In genomic region chr2:128317898-128318225, GRCh38 we compare ENCODE assay signal across 8 cellular contexts. TPM values are rescaled to one million over a fixed set of nuclear protein-coding genes. Genes with fewer than 3 reads are reported as not detected.
DNase-seq lines count a peak whose midpoint lies in the region; ATAC-seq and TF ChIP-seq lines count a peak whose summit lies in the region.
"Not testable (repeated sequence)": the region's sequence is repeated elsewhere in the genome, so short reads cannot be mapped to it uniquely, and the experiment has no call there.

No MANE protein-coding gene starts in this region.

- TF ChIP-seq CTCF in DND-41 (IDR thresholded peaks at IDR 0.05; ENCODE audit: borderline replicate concordance, extremely low read depth, low read length, poor library complexity, severe bottlenecking); OCI-LY1 (IDR thresholded peaks at IDR 0.05; ENCODE audit: low read length): not testable (repeated sequence)

- not testable (repeated sequence) for H3K9me2 ChIP-seq in OCI-LY1 (ENCODE audit: low read depth, low read length)

- peaks cover 48% of the 10 kb centered on the region for H3K36me3 ChIP-seq in DND-41 (ENCODE audit: insufficient read depth, low read length)
- H3K36me3 ChIP-seq in OCI-LY1 (ENCODE audit: insufficient read depth, low read length); endocrine pancreas (ENCODE audit: control insufficient read depth, insufficient read depth, low read length); thymus (ENCODE audit: control insufficient read depth, insufficient read depth): not testable (repeated sequence)
- H3K36me3 ChIP-seq in neuron (ENCODE audit: insufficient read depth, low read length), result peaks cover 27% of the 10 kb centered on the region

- H3K4me2 ChIP-seq in DND-41 (ENCODE audit: insufficient read depth, low read length) (peak overlapping the region; percentile 88), OCI-LY1 (ENCODE audit: low read length) (peak overlapping the region; percentile 97)

- peaks cover 51% of the 10 kb centered on the region for H4K20me1 ChIP-seq in DND-41 (ENCODE audit: insufficient read depth, low read length)
- H4K20me1 ChIP-seq in OCI-LY1 (ENCODE audit: insufficient read depth, low read length), result not testable (repeated sequence)

- ATAC-seq in DND-41 (ENCODE audit: insufficient read depth, low read depth), result peak; percentile 3; the same call in 1 of the 3 replicates
- ATAC-seq in HG02588 (IDR thresholded peaks at IDR 0.05; ENCODE audit: unreplicated experiment), result peak; percentile 1

- H3K79me2 ChIP-seq in DND-41 (ENCODE audit: insufficient read depth, low read length), result peaks cover 57% of the 10 kb centered on the region
- not testable (repeated sequence) for H3K79me2 ChIP-seq in OCI-LY1 (ENCODE audit: insufficient read depth, low read length)

- not testable (repeated sequence) for H3K9me3 Mint-ChIP-seq in activated naive CD4-positive, alpha-beta T cell treated with anti-CD3 and anti-CD28 coated beads for 36 hours; immature natural killer cell

- not testable (repeated sequence) for H3K9me3 ChIP-seq in DND-41 (ENCODE audit: insufficient read depth, low read length, severe bottlenecking); OCI-LY1 (ENCODE audit: low read length); endocrine pancreas (ENCODE audit: control insufficient read depth, low read length); neuron (ENCODE audit: low read length); thymus (ENCODE audit: control insufficient read depth)

- H3K4me3 Mint-ChIP-seq in activated naive CD4-positive, alpha-beta T cell treated with anti-CD3 and anti-CD28 coated beads for 36 hours, result peak overlapping the region; percentile 85
- peak overlapping the region; percentile 81 to 90 (median 89) for H3K4me3 Mint-ChIP-seq in immature natural killer cell

- not testable (repeated sequence) for H3K27me3 ChIP-seq in DND-41 (ENCODE audit: insufficient read depth, low read length, poor library complexity); OCI-LY1 (ENCODE audit: insufficient read depth, low read length); endocrine pancreas (ENCODE audit: control insufficient read depth, insufficient read depth, low read length); neuron (ENCODE audit: insufficient read depth, low read length); thymus (ENCODE audit: control insufficient read depth, insufficient read depth)

- peaks cover 86% of the 10 kb centered on the region for H3K4me1 ChIP-seq in DND-41 (ENCODE audit: insufficient read depth, low read length)
- peaks cover 21% of the 10 kb centered on the region for H3K4me1 ChIP-seq in OCI-LY1 (ENCODE audit: insufficient read depth, low read length, severe bottlenecking)
- H3K4me1 ChIP-seq in endocrine pancreas (ENCODE audit: control insufficient read depth, insufficient read depth, low read length), result not testable (repeated sequence)
- H3K4me1 ChIP-seq in neuron (ENCODE audit: insufficient read depth, low read length), result peaks cover 57% of the 10 kb centered on the region
- peaks cover 48% of the 10 kb centered on the region for H3K4me1 ChIP-seq in thymus (ENCODE audit: control insufficient read depth, insufficient read depth, low read length)

- peak overlapping the region; percentile 59 for H3K27ac ChIP-seq in DND-41 (ENCODE audit: low read length)
- H3K27ac ChIP-seq in OCI-LY1 (ENCODE audit: low read depth, low read length, poor library complexity, severe bottlenecking); thymus (ENCODE audit: low read depth): not testable (repeated sequence)

- not testable (repeated sequence) for DNase-seq in DND-41; activated naive CD4-positive, alpha-beta T cell treated with anti-CD3 and anti-CD28 coated beads for 36 hours
- DNase-seq in immature natural killer cell, result peak in 1 of 3 donors; percentile 19

- not testable (repeated sequence) for H3K27me3 Mint-ChIP-seq in activated naive CD4-positive, alpha-beta T cell treated with anti-CD3 and anti-CD28 coated beads for 36 hours (ENCODE audit: low read depth); immature natural killer cell (ENCODE audit: low read depth in 3 of 3)

- not testable (repeated sequence) for H3K36me3 Mint-ChIP-seq in activated naive CD4-positive, alpha-beta T cell treated with anti-CD3 and anti-CD28 coated beads for 36 hours (ENCODE audit: low read depth); immature natural killer cell

- not testable (repeated sequence) for H2AFZ ChIP-seq in DND-41 (ENCODE audit: low read depth, low read length); OCI-LY1 (ENCODE audit: low read length); neuron (ENCODE audit: low read depth, low read length)

- H3K4me1 Mint-ChIP-seq in activated naive CD4-positive, alpha-beta T cell treated with anti-CD3 and anti-CD28 coated beads for 36 hours (ENCODE audit: low read depth), result peaks cover 44% of the 10 kb centered on the region
- H3K4me1 Mint-ChIP-seq in immature natural killer cell, result peaks cover 46 to 55% of the 10 kb centered on the region in 2 donors

- H3K4me3 ChIP-seq in DND-41 (ENCODE audit: low read depth in 1 of 2, low read length in 2 of 2) (peak overlapping the region; percentile 98 to 99; a peak in 3 of 4 replicates), OCI-LY1 (ENCODE audit: low read depth, low read length, poor library complexity, severe bottlenecking) (peak overlapping the region; percentile 68), neuron (ENCODE audit: low read length) (peak overlapping the region; percentile 98), thymus (ENCODE audit: low read length) (peak overlapping the region; percentile 58)
- H3K4me3 ChIP-seq in endocrine pancreas (ENCODE audit: control insufficient read depth, insufficient read depth, low read length), result not testable (repeated sequence)

- H3K9ac ChIP-seq in DND-41 (ENCODE audit: low read depth, low read length) (peak overlapping the region; percentile 88), OCI-LY1 (ENCODE audit: low read length) (peak overlapping the region; percentile 34; the same call in 1 of the 2 replicates), endocrine pancreas (ENCODE audit: control insufficient read depth, insufficient read depth, low read length) (peak overlapping the region; percentile 26)

- intact Hi-C loops in activated naive CD4-positive, alpha-beta T cell treated with anti-CD3 and anti-CD28 coated beads for 36 hours (cut with micrococcal nuclease), result loop anchor here (2.0 to 10.0 kb wide), 8 partner anchors 86 to 1557 kb away; partner anchors contain the start of genes POLR2D, SFT2D3 and UGGT1

- CTCF ChIA-PET in activated naive CD4-positive, alpha-beta T cell treated with anti-CD3 and anti-CD28 coated beads for 36 hours (lab: Charles Lee), result not testable (repeated sequence)

- not testable (repeated sequence) for H3K27ac Mint-ChIP-seq in activated naive CD4-positive, alpha-beta T cell treated with anti-CD3 and anti-CD28 coated beads for 36 hours; immature natural killer cell

- under 1% methylated on average over 24 of the region's 40 CpGs for WGBS in thymus

- not testable (repeated sequence) for H3F3A ChIP-seq in OCI-LY1 (ENCODE audit: insufficient read depth, low read length)

RNA-seq across cellular contexts. Expression of gene HS6ST1, which starts 0.8 kb away (rescaled TPM):
- total RNA-seq in activated naive CD4-positive, alpha-beta T cell treated with anti-CD3 and anti-CD28 coated beads for 36 hours, result 1 to 10 TPM; 8.1 to 8.2 TPM
- polyA plus RNA-seq in immature natural killer cell (1 to 10 TPM; 5.1 to 6.6 (median 6.0) TPM), thymus (20.0 TPM)

Comparison
In these comparisons a context has a peak if more than half of its experiments do, and no peak if none do; other contexts are left out.
1. H3K9ac ChIP-seq: peak in every context shown above with its lines; median percentile 88 in DND-41; 34 in OCI-LY1; 26 in endocrine pancreas.